In the genomic region with DNA sequence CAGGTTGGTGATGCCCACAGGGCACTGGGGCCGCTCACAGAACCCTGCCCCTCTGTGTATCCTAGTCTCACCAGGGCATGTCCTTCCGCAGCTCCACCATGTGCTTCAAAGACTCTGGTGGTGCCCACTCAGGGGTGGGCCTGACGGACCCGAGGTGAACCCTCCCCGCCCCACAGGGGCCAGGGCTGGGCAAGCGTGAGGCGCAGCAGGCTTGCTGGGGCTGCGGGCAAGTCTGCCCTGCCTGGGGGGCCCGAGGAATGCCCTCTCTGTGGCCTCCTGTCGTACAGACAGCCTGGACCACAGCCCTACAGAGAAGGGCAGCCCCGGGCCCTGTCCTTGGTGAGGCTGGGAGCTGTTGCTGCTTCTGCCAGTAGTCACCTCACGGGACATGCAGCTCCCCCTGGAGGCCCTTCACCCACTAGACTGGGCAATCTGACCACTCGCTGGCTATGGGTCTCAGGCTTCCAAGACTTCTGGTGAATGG, we compare ENCODE assay signal across 12 cellular contexts. TPM values are rescaled to one million over a fixed set of nuclear protein-coding genes. Genes with fewer than 3 reads are reported as not detected.
DNase-seq lines count a peak whose midpoint lies in the region; ATAC-seq and TF ChIP-seq lines count a peak whose summit lies in the region.
"Had no signal": no experiment of that assay in that cellular context is flagged by ENCODE, and none has a peak within 500 bp of the region (broad histone marks: within the 10 kb centered on the region; RNA-seq: fewer than 3 reads in every experiment).

No MANE protein-coding gene starts in this region.

- H4K20me1 ChIP-seq in OCI-LY3 (ENCODE audit: insufficient read depth, low read length): no peaks in the 10 kb centered on the region

- H3K36me3 ChIP-seq in OCI-LY3 (replicated peaks; ENCODE audit: low read depth, low read length): no peaks in the 10 kb centered on the region
- no peaks in the 10 kb centered on the region for H3K36me3 ChIP-seq in CD8-positive, alpha-beta memory T cell (ENCODE audit: insufficient read depth, low read length)

- no peaks in the 10 kb centered on the region for H3K27me3 ChIP-seq in OCI-LY3 (ENCODE audit: low read depth, low read length)
- H3K27me3 ChIP-seq in CD8-positive, alpha-beta memory T cell (ENCODE audit: insufficient read depth, low read length, poor library complexity, severe bottlenecking): no peaks in the 10 kb centered on the region

- POLR2A ChIA-PET in CD8-positive, alpha-beta memory T cell (lab: Charles Lee): no interaction called here

- H3K4me3 Mint-ChIP-seq in neural crest cell: no peak overlapping the region
- H3K4me3 Mint-ChIP-seq in CD8-positive, alpha-beta memory T cell: no peak overlapping the region
- H3K4me3 Mint-ChIP-seq: central memory CD8-positive, alpha-beta T cell had no signal

- DNase-seq in GM03348 (ENCODE audit: low spot score): peak; percentile 62
- peak; percentile 16 for DNase-seq in epithelial cell of esophagus (ENCODE audit: low read depth)
- DNase-seq in neural crest cell (ENCODE audit: low read depth, low spot score): peak; percentile 20
- DNase-seq in CD8-positive, alpha-beta memory T cell: no peak
- DNase-seq in DMS79 (lab: John Stamatoyannopoulos, UW): no peak
- DNase-seq: activated CD4-positive, alpha-beta T cell treated with anti-CD3 and anti-CD28 coated beads, Interleukin-2, amount 50 U/mL, for 48 hours; NCI-H1105 treated with DMSO at 0.1 percent for 48 hours; RPMI8226 had no signal

- H3K27ac ChIP-seq in OCI-LY3 (ENCODE audit: low read length): no peak overlapping the region
- H3K27ac ChIP-seq in CD8-positive, alpha-beta memory T cell (ENCODE audit: low read depth, low read length): no peak overlapping the region

- no peaks in the 10 kb centered on the region for H3K27me3 Mint-ChIP-seq in neural crest cell (ENCODE audit: low read depth)
- no peaks in the 10 kb centered on the region for H3K27me3 Mint-ChIP-seq in CD8-positive, alpha-beta memory T cell
- H3K27me3 Mint-ChIP-seq: central memory CD8-positive, alpha-beta T cell had no signal

- H2AFZ ChIP-seq in OCI-LY3 (ENCODE audit: low read depth, low read length): no peak overlapping the region

- H3K9ac ChIP-seq in OCI-LY3 (ENCODE audit: low read length): no peak overlapping the region

- H3K4me3 ChIP-seq in OCI-LY3 (ENCODE audit: low read length) (no peak overlapping the region), epithelial cell of esophagus (ENCODE audit: low read length) (no peak overlapping the region)
- H3K4me3 ChIP-seq in CD8-positive, alpha-beta memory T cell (ENCODE audit: low read length): no peak overlapping the region

- TF ChIP-seq CTCF in OCI-LY3 (IDR thresholded peaks at IDR 0.05; ENCODE audit: low read depth, low read length): peak; percentile 19; the same call in 1 of the 2 replicates
- peak; percentile 18 for TF ChIP-seq CTCF in epithelial cell of esophagus (IDR thresholded peaks at IDR 0.05; ENCODE audit: insufficient read depth, low read depth, low read length, missing control alignments)
- peak; percentile 29 for TF ChIP-seq CTCF in neural crest cell (conservative IDR thresholded peaks at IDR 0.05)

- H3K4me1 Mint-ChIP-seq in neural crest cell: peaks cover 13% of the 10 kb centered on the region
- no peaks in the 10 kb centered on the region for H3K4me1 Mint-ChIP-seq in CD8-positive, alpha-beta memory T cell

- H3K4me2 ChIP-seq in OCI-LY3 (ENCODE audit: low read length): no peak overlapping the region

- H3K9me3 ChIP-seq in OCI-LY3 (ENCODE audit: insufficient read depth, low read length): no peaks in the 10 kb centered on the region
- no peaks in the 10 kb centered on the region for H3K9me3 ChIP-seq in CD8-positive, alpha-beta memory T cell (ENCODE audit: low read length)

- H3K27ac Mint-ChIP-seq in neural crest cell (ENCODE audit: unreplicated experiment): no peak overlapping the region
- no peak overlapping the region for H3K27ac Mint-ChIP-seq in CD8-positive, alpha-beta memory T cell

- no peaks in the 10 kb centered on the region for H3K9me3 Mint-ChIP-seq in neural crest cell
- no peaks in the 10 kb centered on the region for H3K9me3 Mint-ChIP-seq in CD8-positive, alpha-beta memory T cell
- H3K9me3 Mint-ChIP-seq: central memory CD8-positive, alpha-beta T cell had no signal

- no peaks in the 10 kb centered on the region for H3K79me2 ChIP-seq in OCI-LY3 (ENCODE audit: low read length)

- ATAC-seq in GM19452 (IDR thresholded peaks at IDR 0.05; ENCODE audit: unreplicated experiment) (no peak), GM18867 (IDR thresholded peaks at IDR 0.05; ENCODE audit: unreplicated experiment) (no peak)

- no peaks in the 10 kb centered on the region for H3K4me1 ChIP-seq in OCI-LY3 (ENCODE audit: low read length)
- no peaks in the 10 kb centered on the region for H3K4me1 ChIP-seq in CD8-positive, alpha-beta memory T cell (ENCODE audit: insufficient read depth, low read length)

- H3K36me3 Mint-ChIP-seq in neural crest cell (ENCODE audit: low read depth): no peaks in the 10 kb centered on the region
- peaks cover 0 to 43% (median 7%) of the 10 kb centered on the region in 3 donors for H3K36me3 Mint-ChIP-seq in CD8-positive, alpha-beta memory T cell

- CTCF ChIA-PET in CD8-positive, alpha-beta memory T cell (lab: Charles Lee): no interaction called here

RNA-seq across cellular contexts. Expression of a gene that starts 40.2 kb away (rescaled TPM):
- total RNA-seq in neural crest cell: not detected in 2 replicates
- not detected for total RNA-seq in CD8-positive, alpha-beta memory T cell
- polyA plus RNA-seq in CD8-positive, alpha-beta memory T cell: not detected

RNA-seq across cellular contexts. Expression of a gene that starts 53.9 kb away (rescaled TPM):
- total RNA-seq in neural crest cell: 12.1 and 13.8 TPM in 2 replicates
- 10 to 100 TPM; 16.6 to 17.9 TPM for total RNA-seq in CD8-positive, alpha-beta memory T cell
- 14.2 TPM for polyA plus RNA-seq in CD8-positive, alpha-beta memory T cell

RNA-seq across cellular contexts. Expression of a gene that starts 53.9 kb away (rescaled TPM):
- 26.7 and 28.1 TPM in 2 replicates for total RNA-seq in neural crest cell
- 10 to 100 TPM; 18.1 to 23.2 TPM for total RNA-seq in CD8-positive, alpha-beta memory T cell
- polyA plus RNA-seq in CD8-positive, alpha-beta memory T cell: 10.8 TPM

Comparison
In these comparisons a context has a peak if more than half of its experiments do, and no peak if none do; other contexts are left out.
1. DNase-seq: peak in GM03348 (single experiment), epithelial cell of esophagus (single experiment) and neural crest cell (single experiment); none in CD8-positive, alpha-beta memory T cell (0 of 5) and DMS79 (single experiment).
2. Peak in every context shown above with its lines, with median percentiles within 50 percentile points of each other: CTCF ChIP-seq.